ENCODE assay signal across 1 cellular context in genomic region chr10:21533577-21534475, GRCh38.
A peak's percentile ranks its signal among the peaks of the same experiment; 100 is the strongest.
TF ChIP-seq lines count a peak whose summit lies in the region.

Gene MLLT10, plus strand, starts transcription at chr10:21534232. Its CDS starts 413 bp downstream, at chr10:21534645.

TF ChIP-seq in K562, 482 proteins besides CTCF, POLR2A, EP300 and RAD21 (continued from another document and continues in another):
- TF ChIP-seq, protein P1, sequence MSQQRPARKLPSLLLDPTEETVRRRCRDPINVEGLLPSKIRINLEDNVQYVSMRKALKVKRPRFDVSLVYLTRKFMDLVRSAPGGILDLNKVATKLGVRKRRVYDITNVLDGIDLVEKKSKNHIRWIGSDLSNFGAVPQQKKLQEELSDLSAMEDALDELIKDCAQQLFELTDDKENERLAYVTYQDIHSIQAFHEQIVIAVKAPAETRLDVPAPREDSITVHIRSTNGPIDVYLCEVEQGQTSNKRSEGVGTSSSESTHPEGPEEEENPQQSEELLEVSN (IDR thresholded peaks at IDR 0.05; ENCODE audit: borderline replicate concordance in 1 of 2, extremely low read depth in 1 of 2, insufficient read depth in 1 of 2, insufficient read length in 1 of 2, low read depth in 1 of 2, low read length in 1 of 2, poor library complexity in 1 of 2, severe bottlenecking in 1 of 2), result peak; percentile 73 to 86
- TF ChIP-seq DMBX1 (CRISPR knock-in tag; IDR thresholded peaks at IDR 0.05; ENCODE audit: borderline replicate concordance), result peak; percentile 69; the same call in 1 of the 2 replicates
- peak; percentile 90 for TF ChIP-seq CTBP1 (IDR thresholded peaks at IDR 0.05; ENCODE audit: borderline replicate concordance)
- TF ChIP-seq, protein P2, sequence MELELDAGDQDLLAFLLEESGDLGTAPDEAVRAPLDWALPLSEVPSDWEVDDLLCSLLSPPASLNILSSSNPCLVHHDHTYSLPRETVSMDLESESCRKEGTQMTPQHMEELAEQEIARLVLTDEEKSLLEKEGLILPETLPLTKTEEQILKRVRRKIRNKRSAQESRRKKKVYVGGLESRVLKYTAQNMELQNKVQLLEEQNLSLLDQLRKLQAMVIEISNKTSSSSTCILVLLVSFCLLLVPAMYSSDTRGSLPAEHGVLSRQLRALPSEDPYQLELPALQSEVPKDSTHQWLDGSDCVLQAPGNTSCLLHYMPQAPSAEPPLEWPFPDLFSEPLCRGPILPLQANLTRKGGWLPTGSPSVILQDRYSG (tag; conservative IDR thresholded peaks at IDR 0.05; ENCODE audit: low read depth), result peak; percentile 85
- TF ChIP-seq CREM (IDR thresholded peaks at IDR 0.05; ENCODE audit: low read depth), result peak; percentile 71
- peak; percentile 91 for TF ChIP-seq ZNF644 (tag; IDR thresholded peaks at IDR 0.05; ENCODE audit: low read depth)
- 0 out of 2 replicates have a peak, but pooled peaks have one; percentile 63 for TF ChIP-seq LARP7 (IDR thresholded peaks at IDR 0.05)
- no peak for TF ChIP-seq ZNF165 (CRISPR knock-in tag; IDR thresholded peaks at IDR 0.05; ENCODE audit: borderline replicate concordance)
- peak; percentile 60; the same call in 1 of the 2 replicates for TF ChIP-seq FOXK1 (CRISPR knock-in tag; IDR thresholded peaks at IDR 0.05; ENCODE audit: borderline replicate concordance)
- TF ChIP-seq ARID1B (IDR thresholded peaks at IDR 0.05), result peak; percentile 32; the same call in 1 of the 2 replicates
- peak; percentile 93 for TF ChIP-seq EP400 (IDR thresholded peaks at IDR 0.05)
- peak in 1 of 2 experiments; percentile 59; a peak in 2 of 4 replicates for TF ChIP-seq HDAC1 (IDR thresholded peaks at IDR 0.05)
- TF ChIP-seq, protein P3, sequence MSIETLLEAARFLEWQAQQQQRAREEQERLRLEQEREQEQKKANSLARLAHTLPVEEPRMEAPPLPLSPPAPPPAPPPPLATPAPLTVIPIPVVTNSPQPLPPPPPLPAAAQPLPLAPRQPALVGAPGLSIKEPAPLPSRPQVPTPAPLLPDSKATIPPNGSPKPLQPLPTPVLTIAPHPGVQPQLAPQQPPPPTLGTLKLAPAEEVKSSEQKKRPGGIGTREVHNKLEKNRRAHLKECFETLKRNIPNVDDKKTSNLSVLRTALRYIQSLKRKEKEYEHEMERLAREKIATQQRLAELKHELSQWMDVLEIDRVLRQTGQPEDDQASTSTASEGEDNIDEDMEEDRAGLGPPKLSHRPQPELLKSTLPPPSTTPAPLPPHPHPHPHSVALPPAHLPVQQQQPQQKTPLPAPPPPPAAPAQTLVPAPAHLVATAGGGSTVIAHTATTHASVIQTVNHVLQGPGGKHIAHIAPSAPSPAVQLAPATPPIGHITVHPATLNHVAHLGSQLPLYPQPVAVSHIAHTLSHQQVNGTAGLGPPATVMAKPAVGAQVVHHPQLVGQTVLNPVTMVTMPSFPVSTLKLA (conservative IDR thresholded peaks at IDR 0.05), result peak; percentile 74
- TF ChIP-seq NONO (IDR thresholded peaks at IDR 0.05; ENCODE audit: low read depth in 2 of 2, low read length in 1 of 2), result peak in 1 of 2 experiments; percentile 86; a peak in 2 of 4 replicates
- TF ChIP-seq MEF2A (IDR thresholded peaks at IDR 0.05; ENCODE audit: control insufficient read depth, low read depth, low read length), result no peak
- TF ChIP-seq E2F3 (CRISPR knock-in tag; IDR thresholded peaks at IDR 0.05), result 0 out of 2 replicates have a peak, but pooled peaks have one; percentile 47
- TF ChIP-seq SOX6 (IDR thresholded peaks at IDR 0.05), result 0 out of 2 replicates have a peak, but pooled peaks have one; percentile 15
- TF ChIP-seq TEAD4 (IDR thresholded peaks at IDR 0.05; ENCODE audit: low read length), result peak; percentile 22; the same call in 1 of the 2 replicates
- no peak for TF ChIP-seq TEAD4 (CRISPR knock-in tag; IDR thresholded peaks at IDR 0.05; ENCODE audit: borderline replicate concordance)
- no peak for TF ChIP-seq HNRNPUL1 (IDR thresholded peaks at IDR 0.05; ENCODE audit: low read length)
- TF ChIP-seq, protein P4, sequence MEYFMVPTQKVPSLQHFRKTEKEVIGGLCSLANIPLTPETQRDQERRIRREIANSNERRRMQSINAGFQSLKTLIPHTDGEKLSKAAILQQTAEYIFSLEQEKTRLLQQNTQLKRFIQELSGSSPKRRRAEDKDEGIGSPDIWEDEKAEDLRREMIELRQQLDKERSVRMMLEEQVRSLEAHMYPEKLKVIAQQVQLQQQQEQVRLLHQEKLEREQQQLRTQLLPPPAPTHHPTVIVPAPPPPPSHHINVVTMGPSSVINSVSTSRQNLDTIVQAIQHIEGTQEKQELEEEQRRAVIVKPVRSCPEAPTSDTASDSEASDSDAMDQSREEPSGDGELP (CRISPR knock-in tag; IDR thresholded peaks at IDR 0.05; ENCODE audit: borderline replicate concordance), result peak; percentile 37; the same call in 1 of the 2 replicates
- 0 out of 2 replicates have a peak, but pooled peaks have one; percentile 8 for TF ChIP-seq ZNF134 (CRISPR knock-in tag; conservative IDR thresholded peaks at IDR 0.05)
- TF ChIP-seq, protein P5, sequence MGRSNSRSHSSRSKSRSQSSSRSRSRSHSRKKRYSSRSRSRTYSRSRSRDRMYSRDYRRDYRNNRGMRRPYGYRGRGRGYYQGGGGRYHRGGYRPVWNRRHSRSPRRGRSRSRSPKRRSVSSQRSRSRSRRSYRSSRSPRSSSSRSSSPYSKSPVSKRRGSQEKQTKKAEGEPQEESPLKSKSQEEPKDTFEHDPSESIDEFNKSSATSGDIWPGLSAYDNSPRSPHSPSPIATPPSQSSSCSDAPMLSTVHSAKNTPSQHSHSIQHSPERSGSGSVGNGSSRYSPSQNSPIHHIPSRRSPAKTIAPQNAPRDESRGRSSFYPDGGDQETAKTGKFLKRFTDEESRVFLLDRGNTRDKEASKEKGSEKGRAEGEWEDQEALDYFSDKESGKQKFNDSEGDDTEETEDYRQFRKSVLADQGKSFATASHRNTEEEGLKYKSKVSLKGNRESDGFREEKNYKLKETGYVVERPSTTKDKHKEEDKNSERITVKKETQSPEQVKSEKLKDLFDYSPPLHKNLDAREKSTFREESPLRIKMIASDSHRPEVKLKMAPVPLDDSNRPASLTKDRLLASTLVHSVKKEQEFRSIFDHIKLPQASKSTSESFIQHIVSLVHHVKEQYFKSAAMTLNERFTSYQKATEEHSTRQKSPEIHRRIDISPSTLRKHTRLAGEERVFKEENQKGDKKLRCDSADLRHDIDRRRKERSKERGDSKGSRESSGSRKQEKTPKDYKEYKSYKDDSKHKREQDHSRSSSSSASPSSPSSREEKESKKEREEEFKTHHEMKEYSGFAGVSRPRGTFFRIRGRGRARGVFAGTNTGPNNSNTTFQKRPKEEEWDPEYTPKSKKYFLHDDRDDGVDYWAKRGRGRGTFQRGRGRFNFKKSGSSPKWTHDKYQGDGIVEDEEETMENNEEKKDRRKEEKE (IDR thresholded peaks at IDR 0.05; ENCODE audit: borderline replicate concordance in 1 of 2, control insufficient read depth in 1 of 2, low read depth in 2 of 2, low read length in 1 of 2), result 0 out of 4 replicates have a peak, but pooled peaks of 1 of the 2 experiments have one; percentile 21
- peak in 1 of 2 experiments; percentile 34; a peak in 1 of 4 replicates for TF ChIP-seq TEAD1 (CRISPR knock-in tag; IDR thresholded peaks at IDR 0.05)
- TF ChIP-seq TRIM24 (IDR thresholded peaks at IDR 0.05), result 0 out of 4 replicates have a peak, but pooled peaks of 1 of the 2 experiments have one; percentile 22
- TF ChIP-seq, protein P6, sequence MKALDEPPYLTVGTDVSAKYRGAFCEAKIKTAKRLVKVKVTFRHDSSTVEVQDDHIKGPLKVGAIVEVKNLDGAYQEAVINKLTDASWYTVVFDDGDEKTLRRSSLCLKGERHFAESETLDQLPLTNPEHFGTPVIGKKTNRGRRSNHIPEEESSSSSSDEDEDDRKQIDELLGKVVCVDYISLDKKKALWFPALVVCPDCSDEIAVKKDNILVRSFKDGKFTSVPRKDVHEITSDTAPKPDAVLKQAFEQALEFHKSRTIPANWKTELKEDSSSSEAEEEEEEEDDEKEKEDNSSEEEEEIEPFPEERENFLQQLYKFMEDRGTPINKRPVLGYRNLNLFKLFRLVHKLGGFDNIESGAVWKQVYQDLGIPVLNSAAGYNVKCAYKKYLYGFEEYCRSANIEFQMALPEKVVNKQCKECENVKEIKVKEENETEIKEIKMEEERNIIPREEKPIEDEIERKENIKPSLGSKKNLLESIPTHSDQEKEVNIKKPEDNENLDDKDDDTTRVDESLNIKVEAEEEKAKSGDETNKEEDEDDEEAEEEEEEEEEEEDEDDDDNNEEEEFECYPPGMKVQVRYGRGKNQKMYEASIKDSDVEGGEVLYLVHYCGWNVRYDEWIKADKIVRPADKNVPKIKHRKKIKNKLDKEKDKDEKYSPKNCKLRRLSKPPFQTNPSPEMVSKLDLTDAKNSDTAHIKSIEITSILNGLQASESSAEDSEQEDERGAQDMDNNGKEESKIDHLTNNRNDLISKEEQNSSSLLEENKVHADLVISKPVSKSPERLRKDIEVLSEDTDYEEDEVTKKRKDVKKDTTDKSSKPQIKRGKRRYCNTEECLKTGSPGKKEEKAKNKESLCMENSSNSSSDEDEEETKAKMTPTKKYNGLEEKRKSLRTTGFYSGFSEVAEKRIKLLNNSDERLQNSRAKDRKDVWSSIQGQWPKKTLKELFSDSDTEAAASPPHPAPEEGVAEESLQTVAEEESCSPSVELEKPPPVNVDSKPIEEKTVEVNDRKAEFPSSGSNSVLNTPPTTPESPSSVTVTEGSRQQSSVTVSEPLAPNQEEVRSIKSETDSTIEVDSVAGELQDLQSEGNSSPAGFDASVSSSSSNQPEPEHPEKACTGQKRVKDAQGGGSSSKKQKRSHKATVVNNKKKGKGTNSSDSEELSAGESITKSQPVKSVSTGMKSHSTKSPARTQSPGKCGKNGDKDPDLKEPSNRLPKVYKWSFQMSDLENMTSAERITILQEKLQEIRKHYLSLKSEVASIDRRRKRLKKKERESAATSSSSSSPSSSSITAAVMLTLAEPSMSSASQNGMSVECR (CRISPR knock-in tag; IDR thresholded peaks at IDR 0.05), result peak; percentile 59; the same call in 1 of the 2 replicates
- TF ChIP-seq ZBTB33 (CRISPR knock-in tag; IDR thresholded peaks at IDR 0.05), result no peak
- TF ChIP-seq, protein P7, sequence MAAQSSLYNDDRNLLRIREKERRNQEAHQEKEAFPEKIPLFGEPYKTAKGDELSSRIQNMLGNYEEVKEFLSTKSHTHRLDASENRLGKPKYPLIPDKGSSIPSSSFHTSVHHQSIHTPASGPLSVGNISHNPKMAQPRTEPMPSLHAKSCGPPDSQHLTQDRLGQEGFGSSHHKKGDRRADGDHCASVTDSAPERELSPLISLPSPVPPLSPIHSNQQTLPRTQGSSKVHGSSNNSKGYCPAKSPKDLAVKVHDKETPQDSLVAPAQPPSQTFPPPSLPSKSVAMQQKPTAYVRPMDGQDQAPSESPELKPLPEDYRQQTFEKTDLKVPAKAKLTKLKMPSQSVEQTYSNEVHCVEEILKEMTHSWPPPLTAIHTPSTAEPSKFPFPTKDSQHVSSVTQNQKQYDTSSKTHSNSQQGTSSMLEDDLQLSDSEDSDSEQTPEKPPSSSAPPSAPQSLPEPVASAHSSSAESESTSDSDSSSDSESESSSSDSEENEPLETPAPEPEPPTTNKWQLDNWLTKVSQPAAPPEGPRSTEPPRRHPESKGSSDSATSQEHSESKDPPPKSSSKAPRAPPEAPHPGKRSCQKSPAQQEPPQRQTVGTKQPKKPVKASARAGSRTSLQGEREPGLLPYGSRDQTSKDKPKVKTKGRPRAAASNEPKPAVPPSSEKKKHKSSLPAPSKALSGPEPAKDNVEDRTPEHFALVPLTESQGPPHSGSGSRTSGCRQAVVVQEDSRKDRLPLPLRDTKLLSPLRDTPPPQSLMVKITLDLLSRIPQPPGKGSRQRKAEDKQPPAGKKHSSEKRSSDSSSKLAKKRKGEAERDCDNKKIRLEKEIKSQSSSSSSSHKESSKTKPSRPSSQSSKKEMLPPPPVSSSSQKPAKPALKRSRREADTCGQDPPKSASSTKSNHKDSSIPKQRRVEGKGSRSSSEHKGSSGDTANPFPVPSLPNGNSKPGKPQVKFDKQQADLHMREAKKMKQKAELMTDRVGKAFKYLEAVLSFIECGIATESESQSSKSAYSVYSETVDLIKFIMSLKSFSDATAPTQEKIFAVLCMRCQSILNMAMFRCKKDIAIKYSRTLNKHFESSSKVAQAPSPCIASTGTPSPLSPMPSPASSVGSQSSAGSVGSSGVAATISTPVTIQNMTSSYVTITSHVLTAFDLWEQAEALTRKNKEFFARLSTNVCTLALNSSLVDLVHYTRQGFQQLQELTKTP (IDR thresholded peaks at IDR 0.05; ENCODE audit: low read depth in 1 of 2, partially characterized antibody in 2 of 2), result peak in 1 of 2 experiments; percentile 82
- no peak for TF ChIP-seq ZNF184 (CRISPR knock-in tag; IDR thresholded peaks at IDR 0.05)
- peak; percentile 30; the same call in 1 of the 2 replicates for TF ChIP-seq BRD4 (IDR thresholded peaks at IDR 0.05)
- peak; percentile 76 for TF ChIP-seq PCBP1 (IDR thresholded peaks at IDR 0.05; ENCODE audit: low read depth, low read length, poor library complexity, severe bottlenecking)
- peak; percentile 64; the same call in 1 of the 2 replicates for TF ChIP-seq HNRNPL (IDR thresholded peaks at IDR 0.05; ENCODE audit: low read depth, low read length)
- peak; percentile 85 for TF ChIP-seq POLR2H (tag; IDR thresholded peaks at IDR 0.05; ENCODE audit: low read depth)
- peak; percentile 49; the same call in 1 of the 2 replicates for TF ChIP-seq GABPA (tag; conservative IDR thresholded peaks at IDR 0.05; ENCODE audit: low read depth)
- peak; percentile 90 for TF ChIP-seq RBFOX2 (IDR thresholded peaks at IDR 0.05; ENCODE audit: low read depth, low read length)
- 0 out of 2 replicates have a peak, but pooled peaks have one; percentile 7 for TF ChIP-seq ZKSCAN1 (IDR thresholded peaks at IDR 0.05; ENCODE audit: low read depth, low read length)
- TF ChIP-seq HNRNPLL (IDR thresholded peaks at IDR 0.05; ENCODE audit: low read depth, low read length, poor library complexity, severe bottlenecking), result peak; percentile 88
- TF ChIP-seq, protein P8, sequence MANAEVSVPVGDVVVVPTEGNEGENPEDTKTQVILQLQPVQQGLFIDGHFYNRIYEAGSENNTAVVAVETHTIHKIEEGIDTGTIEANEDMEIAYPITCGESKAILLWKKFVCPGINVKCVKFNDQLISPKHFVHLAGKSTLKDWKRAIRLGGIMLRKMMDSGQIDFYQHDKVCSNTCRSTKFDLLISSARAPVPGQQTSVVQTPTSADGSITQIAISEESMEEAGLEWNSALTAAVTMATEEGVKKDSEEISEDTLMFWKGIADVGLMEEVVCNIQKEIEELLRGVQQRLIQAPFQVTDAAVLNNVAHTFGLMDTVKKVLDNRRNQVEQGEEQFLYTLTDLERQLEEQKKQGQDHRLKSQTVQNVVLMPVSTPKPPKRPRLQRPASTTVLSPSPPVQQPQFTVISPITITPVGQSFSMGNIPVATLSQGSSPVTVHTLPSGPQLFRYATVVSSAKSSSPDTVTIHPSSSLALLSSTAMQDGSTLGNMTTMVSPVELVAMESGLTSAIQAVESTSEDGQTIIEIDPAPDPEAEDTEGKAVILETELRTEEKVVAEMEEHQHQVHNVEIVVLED (CRISPR knock-in tag; IDR thresholded peaks at IDR 0.05), result peak; percentile 97
- TF ChIP-seq SMAD4 (CRISPR knock-in tag; conservative IDR thresholded peaks at IDR 0.05), result peak; percentile 88
- TF ChIP-seq ZNF583 (CRISPR knock-in tag; IDR thresholded peaks at IDR 0.05), result peak; percentile 68; the same call in 1 of the 2 replicates
